ENCODE assay signal across 8 cellular contexts in genomic region chr4:4387531-4388311, GRCh38. TPM values are rescaled to one million over a fixed set of nuclear protein-coding genes. Genes with fewer than 3 reads are reported as not detected.
A peak's percentile ranks its signal among the peaks of the same experiment; 100 is the strongest.
DNase-seq lines count a peak whose midpoint lies in the region; ATAC-seq, FAIRE-seq and TF ChIP-seq lines count a peak whose summit lies in the region.

No MANE protein-coding gene starts in this region.

- H3K9me3 ChIP-seq in iPS-18a (ENCODE audit: control insufficient read depth, low read depth, low read length), result no peaks in the 10 kb centered on the region
- no peaks in the 10 kb centered on the region for H3K9me3 ChIP-seq in stomach
- no peaks in the 10 kb centered on the region for H3K9me3 ChIP-seq in small intestine (ENCODE audit: control insufficient read depth, low read depth)

- no peak overlapping the region for H3K27ac ChIP-seq in iPS-18a (ENCODE audit: low read length)
- no peak overlapping the region for H3K27ac ChIP-seq in stomach
- no peak overlapping the region for H3K27ac ChIP-seq in small intestine (ENCODE audit: low read depth in 1 of 2, low read length in 1 of 2)

- no peak for FAIRE-seq in small intestine (lab: Jason Lieb, UNC)

- H3K4me1 ChIP-seq in iPS-18a (ENCODE audit: control insufficient read depth, low read depth, low read length), result no peaks in the 10 kb centered on the region
- peaks cover 20 to 34% (median 28%) of the 10 kb centered on the region in 4 donors for H3K4me1 ChIP-seq in stomach
- H3K4me1 ChIP-seq in small intestine (ENCODE audit: control insufficient read depth in 2 of 2, insufficient read depth in 1 of 2, low read depth in 1 of 2, low read length in 1 of 2), result no peaks in the 10 kb centered on the region

- no peak for TF ChIP-seq EP300 in stomach (IDR thresholded peaks at IDR 0.05)

- peak overlapping the region; percentile 61 for H3K4me3 ChIP-seq in iPS-18a (ENCODE audit: low read length)
- peak overlapping the region; percentile 39 to 61 (median 53) for H3K4me3 ChIP-seq in stomach
- peak overlapping the region in 1 of 2 donors; percentile 35 for H3K4me3 ChIP-seq in small intestine (ENCODE audit: low read depth in 1 of 2, low read length in 2 of 2)

- peaks cover 14% of the 10 kb centered on the region for H3K4me1 Mint-ChIP-seq in activated CD8-positive, alpha-beta memory T cell treated with anti-CD3 and anti-CD28 coated beads, Interleukin-2, amount 10 ng/mL, durations not matched to agents 7 days and 5 days

- CTCF ChIA-PET in activated CD8-positive, alpha-beta memory T cell treated with anti-CD3 and anti-CD28 coated beads, Interleukin-2, amount 10 ng/mL, durations not matched to agents 7 days and 5 days (lab: Charles Lee), result no interaction called here

- intact Hi-C loops in stomach (cut with DNase I; ENCODE audit: low total_unique reads), result no loop called here

- peak; percentile 44 for DNase-seq in activated CD8-positive, alpha-beta memory T cell treated with anti-CD3 and anti-CD28 coated beads, Interleukin-2, amount 10 ng/mL, durations not matched to agents 7 days and 5 days
- no peak for DNase-seq in activated CD8-positive, alpha-beta memory T cell treated with anti-CD3 and anti-CD28 coated beads for 24 hours
- peak; percentile 6 for DNase-seq in activated gamma-delta T cell treated with anti-CD3 and anti-CD28 coated beads, Interleukin-2, amount 50 U/mL, for 16 hours (ENCODE audit: low read depth)
- DNase-seq in stomach (no peak), small intestine (no peak), medulla oblongata (ENCODE audit: extremely low spot score) (no peak), GF-D8 (lab: John Stamatoyannopoulos, UW) (no peak)

- H3K4me3 Mint-ChIP-seq in activated CD8-positive, alpha-beta memory T cell treated with anti-CD3 and anti-CD28 coated beads, Interleukin-2, amount 10 ng/mL, durations not matched to agents 7 days and 5 days, result peak overlapping the region; percentile 54

- no peaks in the 10 kb centered on the region for H3K9me3 Mint-ChIP-seq in activated CD8-positive, alpha-beta memory T cell treated with anti-CD3 and anti-CD28 coated beads, Interleukin-2, amount 10 ng/mL, durations not matched to agents 7 days and 5 days (ENCODE audit: low read depth)

- H3K36me3 ChIP-seq in iPS-18a (ENCODE audit: control insufficient read depth, low read depth, low read length) (no peaks in the 10 kb centered on the region), stomach (no peaks in the 10 kb centered on the region), small intestine (ENCODE audit: control insufficient read depth in 2 of 2, insufficient read depth in 2 of 2, low read length in 2 of 2) (no peaks in the 10 kb centered on the region)

- ATAC-seq in activated CD8-positive, alpha-beta memory T cell treated with anti-CD3 and anti-CD28 coated beads, Interleukin-2, amount 10 ng/mL, durations not matched to agents 7 days and 5 days, result no peak

- WGBS in stomach, 5 donors, result 1 to 5% (median 3%) methylated on average over 30 to 62 of the region's 62 CpGs
- 3 to 8% (median 4%) methylated on average over 32 to 62 of the region's 62 CpGs for WGBS in small intestine, 3 donors

- H3K27ac Mint-ChIP-seq in activated CD8-positive, alpha-beta memory T cell treated with anti-CD3 and anti-CD28 coated beads, Interleukin-2, amount 10 ng/mL, durations not matched to agents 7 days and 5 days, result no peak overlapping the region

- H3K27me3 Mint-ChIP-seq in activated CD8-positive, alpha-beta memory T cell treated with anti-CD3 and anti-CD28 coated beads, Interleukin-2, amount 10 ng/mL, durations not matched to agents 7 days and 5 days, result peaks cover 32% of the 10 kb centered on the region

- no peak for TF ChIP-seq POLR2A in stomach (IDR thresholded peaks at IDR 0.05)

- H3K9ac ChIP-seq in iPS-18a (ENCODE audit: low read length), result peak overlapping the region; percentile 50

- H3K36me3 Mint-ChIP-seq in activated CD8-positive, alpha-beta memory T cell treated with anti-CD3 and anti-CD28 coated beads, Interleukin-2, amount 10 ng/mL, durations not matched to agents 7 days and 5 days, result no peaks in the 10 kb centered on the region

- H3K27me3 ChIP-seq in iPS-18a (ENCODE audit: control insufficient read depth, insufficient read depth, low read length) (peaks cover 66% of the 10 kb centered on the region), stomach (peaks cover 21 to 98% (median 46%) of the 10 kb centered on the region in 3 donors), small intestine (ENCODE audit: control insufficient read depth in 2 of 2, insufficient read depth in 2 of 2, low read length in 2 of 2) (peaks cover 18 to 23% of the 10 kb centered on the region in 2 donors)

- no peak for TF ChIP-seq CTCF in stomach (IDR thresholded peaks at IDR 0.05)

RNA-seq across cellular contexts. Expression of gene NSG1, which starts 0.8 kb away (rescaled TPM):
- total RNA-seq in activated CD8-positive, alpha-beta memory T cell treated with anti-CD3 and anti-CD28 coated beads, Interleukin-2, amount 10 ng/mL, durations not matched to agents 7 days and 5 days, result 1 to 10 TPM; 3.4 to 9.8 TPM
- 1 to 10 TPM in 4 of 5 donors, not detected in 1; 1.2 to 8.1 (median 1.8) TPM for total RNA-seq in stomach
- polyA plus RNA-seq in stomach, result 10 to 100 TPM in 1 of 3 donors, 1 to 10 TPM in 2; 4.1 to 13.6 (median 8.0) TPM
- 1 to 10 TPM in 1 of 3 donors, under 1 TPM in 1, not detected in 1; 0.27 to 8.2 TPM for polyA plus RNA-seq in small intestine

Comparison
In these comparisons a context has a peak if more than half of its experiments do, and no peak if none do; other contexts are left out.
1. DNase-seq: peak in activated CD8-positive, alpha-beta memory T cell treated with anti-CD3 and anti-CD28 coated beads, Interleukin-2, amount 10 ng/mL, durations not matched to agents 7 days and 5 days (single experiment) and activated gamma-delta T cell treated with anti-CD3 and anti-CD28 coated beads, Interleukin-2, amount 50 U/mL, for 16 hours (single experiment); none in activated CD8-positive, alpha-beta memory T cell treated with anti-CD3 and anti-CD28 coated beads for 24 hours (single experiment), stomach (single experiment), small intestine (single experiment), medulla oblongata (single experiment) and GF-D8 (single experiment).